10 cellular contexts compared by ENCODE assay signal in the genomic region with DNA sequence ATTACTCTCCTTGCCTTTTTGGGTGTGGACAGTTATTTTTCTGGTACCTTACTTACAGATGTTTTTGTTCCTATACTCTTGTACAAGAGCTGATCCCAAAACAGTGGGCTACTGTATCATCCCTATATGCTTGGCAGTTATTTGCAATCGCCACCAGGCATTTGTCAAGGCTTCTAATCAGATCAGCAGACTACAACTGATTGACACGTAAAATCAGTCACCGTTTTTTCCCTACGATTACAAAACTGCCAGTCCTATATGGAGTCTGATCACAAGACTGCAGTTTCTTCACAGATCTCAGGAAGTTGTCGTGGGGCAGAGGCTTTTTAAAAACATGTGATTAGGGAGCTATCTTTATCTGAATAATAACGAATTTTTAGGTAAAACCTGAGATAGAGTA. TPM values are rescaled to one million over a fixed set of nuclear protein-coding genes. Genes with fewer than 3 reads are reported as not detected.
DNase-seq lines count a peak whose midpoint lies in the region; ATAC-seq and TF ChIP-seq lines count a peak whose summit lies in the region.
"Had no signal": no experiment of that assay in that cellular context is flagged by ENCODE, and none has a peak within 500 bp of the region (broad histone marks: within the 10 kb centered on the region; RNA-seq: fewer than 3 reads in every experiment).

No MANE protein-coding gene starts in this region.

- TF ChIP-seq CTCF in OCI-LY3 (IDR thresholded peaks at IDR 0.05; ENCODE audit: low read depth, low read length) (no peak), progenitor cell of endocrine pancreas (IDR thresholded peaks at IDR 0.05; ENCODE audit: unreplicated experiment) (no peak), esophagus squamous epithelium (IDR thresholded peaks at IDR 0.05) (no peak)

- H3K27ac Mint-ChIP-seq in activated CD4-positive, alpha-beta T cell treated with anti-CD3 and anti-CD28 coated beads for 36 hours: no peak overlapping the region
- peak overlapping the region; percentile 90 for H3K27ac Mint-ChIP-seq in dendritic cell treated with granulocyte-macrophage colony-stimulating factor and Interleukin-4, amounts not matched to agents 40 ng/mL and 50 ng/mL, for 4 days
- H3K27ac Mint-ChIP-seq in progenitor cell of endocrine pancreas: no peak overlapping the region

- H4K20me1 ChIP-seq in OCI-LY3 (ENCODE audit: insufficient read depth, low read length): no peaks in the 10 kb centered on the region

- no peak overlapping the region for H3K9ac ChIP-seq in OCI-LY3 (ENCODE audit: low read length)

- H3K36me3 Mint-ChIP-seq in activated CD4-positive, alpha-beta T cell treated with anti-CD3 and anti-CD28 coated beads for 36 hours (ENCODE audit: low read depth): peaks cover 30% of the 10 kb centered on the region
- peaks cover 61% of the 10 kb centered on the region for H3K36me3 Mint-ChIP-seq in dendritic cell treated with granulocyte-macrophage colony-stimulating factor and Interleukin-4, amounts not matched to agents 40 ng/mL and 50 ng/mL, for 4 days (ENCODE audit: low read depth)
- H3K36me3 Mint-ChIP-seq in progenitor cell of endocrine pancreas (ENCODE audit: insufficient read depth): peaks cover 4% of the 10 kb centered on the region

- no peak overlapping the region for H2AFZ ChIP-seq in OCI-LY3 (ENCODE audit: low read depth, low read length)

- WGBS in esophagus squamous epithelium, 2 donors: 37 to 51% methylated on average over 6 of the region's 6 CpGs

- CTCF ChIA-PET in activated CD4-positive, alpha-beta T cell treated with anti-CD3 and anti-CD28 coated beads for 36 hours (lab: Charles Lee): interaction anchor here (0.6 to 1.5 kb wide), 3 partner anchors 19 to 85 kb away, joined by 3 to 4 read pairs (median 4); no protein-coding TSS in a partner anchor

- peak overlapping the region; percentile 91 for H3K4me3 Mint-ChIP-seq in activated CD4-positive, alpha-beta T cell treated with anti-CD3 and anti-CD28 coated beads for 36 hours
- peak overlapping the region; percentile 63 for H3K4me3 Mint-ChIP-seq in dendritic cell treated with granulocyte-macrophage colony-stimulating factor and Interleukin-4, amounts not matched to agents 40 ng/mL and 50 ng/mL, for 4 days
- H3K4me3 Mint-ChIP-seq in progenitor cell of endocrine pancreas (ENCODE audit: low read depth): peak overlapping the region; percentile 66

- H3K27me3 Mint-ChIP-seq in activated CD4-positive, alpha-beta T cell treated with anti-CD3 and anti-CD28 coated beads for 36 hours: no peaks in the 10 kb centered on the region
- H3K27me3 Mint-ChIP-seq in dendritic cell treated with granulocyte-macrophage colony-stimulating factor and Interleukin-4, amounts not matched to agents 40 ng/mL and 50 ng/mL, for 4 days: no peaks in the 10 kb centered on the region
- H3K27me3 Mint-ChIP-seq in progenitor cell of endocrine pancreas: no peaks in the 10 kb centered on the region

- peaks cover 14% of the 10 kb centered on the region for H3K36me3 ChIP-seq in OCI-LY3 (replicated peaks; ENCODE audit: low read depth, low read length)
- H3K36me3 ChIP-seq in esophagus squamous epithelium: peaks cover 0 to 31% (median 0%) of the 10 kb centered on the region in 3 donors

- no peak for ATAC-seq in activated CD4-positive, alpha-beta T cell treated with anti-CD3 and anti-CD28 coated beads for 36 hours

- no peak for TF ChIP-seq POLR2A in esophagus squamous epithelium (IDR thresholded peaks at IDR 0.05)

- peaks cover 36% of the 10 kb centered on the region for H3K79me2 ChIP-seq in OCI-LY3 (ENCODE audit: low read length)

- H3K4me1 ChIP-seq in OCI-LY3 (ENCODE audit: low read length): peaks cover 16% of the 10 kb centered on the region
- H3K4me1 ChIP-seq in esophagus squamous epithelium: peaks cover 7 to 43% (median 16%) of the 10 kb centered on the region in 3 donors

- H3K4me1 Mint-ChIP-seq in activated CD4-positive, alpha-beta T cell treated with anti-CD3 and anti-CD28 coated beads for 36 hours: peaks cover 40% of the 10 kb centered on the region
- H3K4me1 Mint-ChIP-seq in dendritic cell treated with granulocyte-macrophage colony-stimulating factor and Interleukin-4, amounts not matched to agents 40 ng/mL and 50 ng/mL, for 4 days (ENCODE audit: low read depth): peaks cover 32% of the 10 kb centered on the region
- H3K4me1 Mint-ChIP-seq in progenitor cell of endocrine pancreas (ENCODE audit: low read depth): peaks cover 16% of the 10 kb centered on the region

- H3K4me2 ChIP-seq in OCI-LY3 (ENCODE audit: low read length): peak overlapping the region; percentile 20

- H3K4me3 ChIP-seq in OCI-LY3 (ENCODE audit: low read length): no peak overlapping the region
- H3K4me3 ChIP-seq in esophagus squamous epithelium: peak overlapping the region in 1 of 4 donors; percentile 7

- H3K27ac ChIP-seq in OCI-LY3 (ENCODE audit: low read length) (no peak overlapping the region), esophagus squamous epithelium (peak overlapping the region in 2 of 4 donors; percentile 92 to 93)

- H3K9me3 ChIP-seq in OCI-LY3 (ENCODE audit: insufficient read depth, low read length) (no peaks in the 10 kb centered on the region), esophagus squamous epithelium (no peaks in the 10 kb centered on the region)

- H3K27me3 ChIP-seq in OCI-LY3 (ENCODE audit: low read depth, low read length) (no peaks in the 10 kb centered on the region), esophagus squamous epithelium (no peaks in the 10 kb centered on the region)

- H3K9me3 Mint-ChIP-seq in activated CD4-positive, alpha-beta T cell treated with anti-CD3 and anti-CD28 coated beads for 36 hours (ENCODE audit: low read depth): no peaks in the 10 kb centered on the region
- H3K9me3 Mint-ChIP-seq in dendritic cell treated with granulocyte-macrophage colony-stimulating factor and Interleukin-4, amounts not matched to agents 40 ng/mL and 50 ng/mL, for 4 days: no peaks in the 10 kb centered on the region
- no peaks in the 10 kb centered on the region for H3K9me3 Mint-ChIP-seq in progenitor cell of endocrine pancreas (ENCODE audit: low read depth)

- no peak for DNase-seq in activated CD4-positive, alpha-beta T cell treated with anti-CD3 and anti-CD28 coated beads for 36 hours
- DNase-seq in activated CD4-positive, alpha-beta T cell treated with anti-CD3 and anti-CD28 coated beads for 1 hour: no peak
- no peak for DNase-seq in progenitor cell of endocrine pancreas (ENCODE audit: low spot score, unreplicated experiment)
- DNase-seq in esophagus squamous epithelium (lab: John Stamatoyannopoulos, UW): no peak
- DNase-seq in midbrain (lab: John Stamatoyannopoulos, UW): no peak
- DNase-seq in NCI-H2227 (lab: John Stamatoyannopoulos, UW; ENCODE audit: unreplicated experiment): no peak
- DNase-seq: ACHN, MM.1S had no signal

- POLR2A ChIA-PET in activated CD4-positive, alpha-beta T cell treated with anti-CD3 and anti-CD28 coated beads for 36 hours (lab: Charles Lee): interaction anchor here (0.6 kb wide), 1 partner anchor 1231 kb away, joined by 8 read pairs; no protein-coding TSS in a partner anchor

- intact Hi-C loops in activated CD4-positive, alpha-beta T cell treated with anti-CD3 and anti-CD28 coated beads for 36 hours (cut with DNase I, micrococcal nuclease): loop anchor here in 1 of 2 experiments (10.0 kb wide), 2 partner anchors 788 to 988 kb away; a partner anchor contains a TSS
- intact Hi-C loops in dendritic cell treated with granulocyte-macrophage colony-stimulating factor and Interleukin-4, amounts not matched to agents 40 ng/mL and 50 ng/mL, for 4 days (cut with micrococcal nuclease): no loop called here
- intact Hi-C loops in esophagus squamous epithelium (cut with DNase I): no loop called here

RNA-seq across cellular contexts. Expression of a gene that starts 1.3 kb away (rescaled TPM):
- 10 to 100 TPM in 1 of 2 experiments, 1 to 10 TPM in 1; 9.9 to 10.2 TPM for total RNA-seq in activated CD4-positive, alpha-beta T cell treated with anti-CD3 and anti-CD28 coated beads for 36 hours
- total RNA-seq in progenitor cell of endocrine pancreas: 27.6 and 28.3 TPM in 2 replicates
- total RNA-seq in esophagus squamous epithelium: 1 to 10 TPM; 1.4 to 6.5 (median 4.7) TPM

RNA-seq across cellular contexts. Expression of a gene that starts 1.8 kb away (rescaled TPM):
- total RNA-seq in activated CD4-positive, alpha-beta T cell treated with anti-CD3 and anti-CD28 coated beads for 36 hours: 10 to 100 TPM; 11.7 to 15.9 TPM
- total RNA-seq in progenitor cell of endocrine pancreas (23.3 and 23.4 TPM in 2 replicates), esophagus squamous epithelium (10 to 100 TPM in 2 of 4 donors, 1 to 10 TPM in 2; 4.9 to 28.8 (median 11.5) TPM)

RNA-seq across cellular contexts. Expression of a gene that starts 20.4 kb away (rescaled TPM):
- 10 to 100 TPM in 1 of 2 experiments, 1 to 10 TPM in 1; 9.9 to 12.9 TPM for total RNA-seq in activated CD4-positive, alpha-beta T cell treated with anti-CD3 and anti-CD28 coated beads for 36 hours
- total RNA-seq in progenitor cell of endocrine pancreas (9.0 and 10.6 TPM in 2 replicates), esophagus squamous epithelium (10 to 100 TPM in 3 of 4 donors, 1 to 10 TPM in 1; 9.2 to 15.2 (median 10.2) TPM)

RNA-seq across cellular contexts. Expression of a gene that starts 20.6 kb away (rescaled TPM):
- 10 to 100 TPM; 36.5 to 39.9 TPM for total RNA-seq in activated CD4-positive, alpha-beta T cell treated with anti-CD3 and anti-CD28 coated beads for 36 hours
- total RNA-seq in progenitor cell of endocrine pancreas (16.0 and 17.2 TPM in 2 replicates), esophagus squamous epithelium (10 to 100 TPM; 13.2 to 29.6 (median 19.9) TPM)
